ENCODE assay signal across 24 cellular contexts in the genomic region with DNA sequence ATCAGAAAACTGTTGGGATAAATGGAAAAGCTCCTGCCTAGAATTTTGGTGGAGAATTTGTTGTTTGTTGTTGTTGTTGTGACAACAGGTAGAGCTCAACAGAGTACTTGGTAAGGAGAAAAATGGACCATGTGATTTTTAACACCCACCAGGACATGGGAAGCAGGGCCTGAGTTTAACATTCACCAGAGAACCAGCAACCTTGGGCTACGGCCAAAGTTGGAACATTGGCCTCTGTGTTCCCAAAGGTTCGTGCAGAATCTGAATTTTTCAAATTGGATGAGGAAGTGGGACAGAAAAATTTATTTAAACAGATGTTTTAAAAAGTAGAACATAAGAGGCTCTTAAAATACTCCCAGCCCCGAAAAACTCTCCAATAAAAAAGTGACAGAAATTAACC.
A peak's percentile ranks its signal among the peaks of the same experiment; 100 is the strongest.
DNase-seq lines count a peak whose midpoint lies in the region; ATAC-seq and TF ChIP-seq lines count a peak whose summit lies in the region.
"Had no signal": no experiment of that assay in that cellular context is flagged by ENCODE, and none has a peak within 500 bp of the region (broad histone marks: within the 10 kb centered on the region; RNA-seq: fewer than 3 reads in every experiment).

No MANE protein-coding gene starts in this region.

- H3K9me3 Mint-ChIP-seq in natural killer cell = no peaks in the 10 kb centered on the region
- H3K9me3 Mint-ChIP-seq: activated B cell treated with CpG ODN at 0.5 μM for 24 hours; activated naive CD8-positive, alpha-beta T cell treated with anti-CD3 and anti-CD28 coated beads, Interleukin-2, amount 10 ng/mL, durations not matched to agents 7 days and 5 days; memory B cell had no signal

- no peak overlapping the region for H3K4me3 ChIP-seq in fibroblast of pulmonary artery (replicated peaks; ENCODE audit: low read depth, low read length)
- H3K4me3 ChIP-seq: BLaER1 treated with 17β-estradiol and CSF1 and Interleukin-3, amounts not matched to agents 10 nM and 100 nM; hepatocyte had no signal

- H3K27me3 Mint-ChIP-seq in natural killer cell (ENCODE audit: low read depth in 2 of 2) = no peaks in the 10 kb centered on the region
- H3K27me3 Mint-ChIP-seq: activated naive CD8-positive, alpha-beta T cell treated with anti-CD3 and anti-CD28 coated beads, Interleukin-2, amount 10 ng/mL, durations not matched to agents 7 days and 5 days; naive B cell had no signal

- TF ChIP-seq CTCF in fibroblast of pulmonary artery (IDR thresholded peaks at IDR 0.05; ENCODE audit: low read length, missing control alignments) (no peak), natural killer cell (IDR thresholded peaks at IDR 0.05) (no peak)

- no peak overlapping the region for H3K4me3 Mint-ChIP-seq in natural killer cell
- H3K4me3 Mint-ChIP-seq: activated B cell treated with CpG ODN at 0.5 μM for 24 hours; activated naive CD8-positive, alpha-beta T cell treated with anti-CD3 and anti-CD28 coated beads, Interleukin-2, amount 10 ng/mL, durations not matched to agents 7 days and 5 days; brain; H9; memory B cell; naive B cell had no signal

- DNase-seq in SK-MEL-5 (ENCODE audit: low read depth, low spot score) (peak; percentile 49), fibroblast of pulmonary artery (ENCODE audit: low read depth) (peak; percentile 25), inferior parietal cortex (ENCODE audit: extremely low spot score) (peak; percentile 74), putamen (ENCODE audit: low spot score) (peak; percentile 72), GM19240 (ENCODE audit: insufficient read length, low spot score) (no peak), natural killer cell (no peak)
- no peak for DNase-seq in activated CD8-positive, alpha-beta memory T cell treated with anti-CD3 and anti-CD28 coated beads, Interleukin-2, amount 50 U/mL, for 48 hours
- DNase-seq: ACHN; activated B cell treated with CpG ODN at 0.5 μM for 24 hours; activated CD4-positive, alpha-beta T cell treated with anti-CD3 and anti-CD28 coated beads, Interleukin-2, amount 50 U/mL, for 48 hours; activated naive CD8-positive, alpha-beta T cell treated with anti-CD3 and anti-CD28 coated beads, Interleukin-2, amount 10 ng/mL, durations not matched to agents 7 days and 5 days; Calu3; cortex of kidney; H9; naive B cell; NCI-H1436; NCI-H2171 treated with DMSO at 0.1 percent for 48 hours; NCI-H526; SW 1271 had no signal

- H3K36me3 Mint-ChIP-seq in natural killer cell = no peaks in the 10 kb centered on the region
- H3K36me3 Mint-ChIP-seq: activated naive CD8-positive, alpha-beta T cell treated with anti-CD3 and anti-CD28 coated beads, Interleukin-2, amount 10 ng/mL, durations not matched to agents 7 days and 5 days; brain; memory B cell; naive B cell had no signal

- no peak for ATAC-seq in GM18519 (IDR thresholded peaks at IDR 0.05; ENCODE audit: low FRiP score, unreplicated experiment)
- no peak for ATAC-seq in natural killer cell

- H3K4me1 Mint-ChIP-seq in natural killer cell = peaks cover 0 to under 1% of the 10 kb centered on the region in 2 donors
- H3K4me1 Mint-ChIP-seq: activated B cell treated with CpG ODN at 0.5 μM for 24 hours; activated naive CD8-positive, alpha-beta T cell treated with anti-CD3 and anti-CD28 coated beads, Interleukin-2, amount 10 ng/mL, durations not matched to agents 7 days and 5 days; brain; H9; memory B cell; naive B cell had no signal

- in situ Hi-C loops in SK-MEL-5 (cut with HindIII; ENCODE audit: low pct_unique_long_range_greater_than_20kb, low sequenced_read_pairs) = no loop called here

- H3K27ac Mint-ChIP-seq in natural killer cell = no peak overlapping the region
- H3K27ac Mint-ChIP-seq: activated B cell treated with CpG ODN at 0.5 μM for 24 hours; activated naive CD8-positive, alpha-beta T cell treated with anti-CD3 and anti-CD28 coated beads, Interleukin-2, amount 10 ng/mL, durations not matched to agents 7 days and 5 days; brain; H9; memory B cell; naive B cell had no signal

- intact Hi-C loops in natural killer cell (cut with micrococcal nuclease) = no loop called here

Comparison
In these comparisons a context has a peak if more than half of its experiments do, and no peak if none do; other contexts are left out.
1. DNase-seq: peak in SK-MEL-5 (single experiment), fibroblast of pulmonary artery (single experiment), inferior parietal cortex (single experiment) and putamen (single experiment); none in GM19240 (single experiment), activated CD8-positive, alpha-beta memory T cell treated with anti-CD3 and anti-CD28 coated beads, Interleukin-2, amount 50 U/mL, for 48 hours (single experiment) and natural killer cell (single experiment).